In the genomic region with DNA sequence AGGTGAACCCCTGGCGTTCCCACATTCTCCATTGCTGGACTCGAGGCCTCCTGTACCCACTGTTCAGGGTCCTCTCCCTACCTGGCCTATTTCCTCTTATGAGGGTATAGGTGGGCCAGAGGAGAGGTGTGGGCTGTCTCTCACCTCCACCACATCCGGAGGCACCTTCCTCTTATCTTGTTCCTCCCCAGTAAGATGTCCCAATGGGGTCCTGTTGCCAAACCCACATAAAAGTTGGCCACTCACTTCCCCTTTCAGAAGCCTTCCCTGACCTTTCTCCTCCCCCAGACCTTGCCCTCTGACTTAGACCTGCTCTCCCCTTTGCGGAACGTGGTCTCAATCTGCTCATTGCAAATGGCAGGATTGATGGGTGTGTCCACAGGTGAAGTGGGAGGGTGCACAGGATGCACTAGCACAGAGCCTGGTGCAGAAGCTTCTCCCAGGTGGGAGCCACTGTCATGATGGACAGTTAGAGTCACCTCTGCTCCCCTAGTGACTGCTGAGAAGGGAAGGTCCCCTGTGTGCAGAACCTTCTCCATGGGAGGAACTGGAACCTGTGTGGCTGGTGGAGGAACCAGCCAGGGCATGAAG, we compare ENCODE assay signal across 23 cellular contexts. TPM values are rescaled to one million over a fixed set of nuclear protein-coding genes. Genes with fewer than 3 reads are reported as not detected.
DNase-seq lines count a peak whose midpoint lies in the region; ATAC-seq and TF ChIP-seq lines count a peak whose summit lies in the region.
"Had no signal": no experiment of that assay in that cellular context is flagged by ENCODE, and none has a peak within 500 bp of the region (broad histone marks: within the 10 kb centered on the region; RNA-seq: fewer than 3 reads in every experiment).

No MANE protein-coding gene starts in this region.

- TF ChIP-seq CTCF in lower lobe of right lung (IDR thresholded peaks at IDR 0.05), result no peak

- H3K4me3 Mint-ChIP-seq in stimulated activated naive CD8-positive, alpha-beta T cell treated with anti-CD3 and anti-CD28 coated beads, Interleukin-15, amount 100 ng/mL, for 72 hours, result no peak overlapping the region
- H3K4me3 Mint-ChIP-seq: activated T-cell treated with anti-CD3 and anti-CD28 coated beads, Interleukin-2, amount 50 U/mL, for 4 hours; brain; CD8-positive, alpha-beta memory T cell had no signal

- peaks cover 6% of the 10 kb centered on the region for H3K4me1 Mint-ChIP-seq in stimulated activated naive CD8-positive, alpha-beta T cell treated with anti-CD3 and anti-CD28 coated beads, Interleukin-15, amount 100 ng/mL, for 72 hours
- H3K4me1 Mint-ChIP-seq: brain had no signal

- ATAC-seq in stimulated activated naive CD8-positive, alpha-beta T cell treated with anti-CD3 and anti-CD28 coated beads, Interleukin-15, Interleukin-2, amounts not matched to agents 100 U/mL and 50 U/mL, for 24 hours, result peak; percentile 11
- ATAC-seq in stimulated activated naive CD8-positive, alpha-beta T cell treated with anti-CD3 and anti-CD28 coated beads, Interleukin-15, amount 100 ng/mL, for 72 hours, result no peak
- ATAC-seq in lower lobe of right lung (peak; percentile 20 to 25), GM21786 (IDR thresholded peaks at IDR 0.05; ENCODE audit: unreplicated experiment) (no peak), HG02759 (IDR thresholded peaks at IDR 0.05; ENCODE audit: unreplicated experiment) (no peak)
- ATAC-seq: activated T-cell treated with anti-CD3 and anti-CD28 coated beads, Interleukin-2, amount 50 U/mL, for 4 hours had no signal

- no peaks in the 10 kb centered on the region for H3K9me3 ChIP-seq in lower lobe of right lung
- H3K9me3 ChIP-seq: SJCRH30 had no signal

- peak overlapping the region in 1 of 2 donors; percentile 6 for H3K27ac Mint-ChIP-seq in stimulated activated naive CD8-positive, alpha-beta T cell treated with anti-CD3 and anti-CD28 coated beads, Interleukin-15, amount 100 ng/mL, for 72 hours
- H3K27ac Mint-ChIP-seq: activated naive CD4-positive, alpha-beta T cell treated with anti-CD3 and anti-CD28 coated beads, Interleukin-2, amount 50 U/mL, for 72 hours; brain; CD8-positive, alpha-beta memory T cell had no signal

- DNase-seq in stimulated activated naive CD8-positive, alpha-beta T cell treated with anti-CD3 and anti-CD28 coated beads, Interleukin-15, Interleukin-2, amounts not matched to agents 100 U/mL and 50 U/mL, for 24 hours, result no peak
- DNase-seq in stimulated activated naive CD8-positive, alpha-beta T cell treated with anti-CD3 and anti-CD28 coated beads, Interleukin-15, amount 100 ng/mL, for 72 hours, result no peak
- DNase-seq in SKM-1 treated with dmso at 0.1 percent for 144 hours (lab: John Stamatoyannopoulos, UW; ENCODE audit: unreplicated experiment), result peak; percentile 97
- DNase-seq in lower lobe of right lung, result no peak
- no peak for DNase-seq in SHP77 treated with DMSO at 0.1 percent for 48 hours (lab: John Stamatoyannopoulos, UW)
- DNase-seq in T-helper 1 cell, result no peak
- DNase-seq: activated T-cell treated with anti-CD3 and anti-CD28 coated beads, Interleukin-2, amount 50 U/mL, for 4 hours; CD8-positive, alpha-beta memory T cell; HCEC 1CT; mesenchymal stem cell; NCI-H146; NCI-H226; NK-92 treated with Interleukin-12 subunit alpha and Interleukin-12 subunit beta, amount 100 ng/mL, for 24 hours; SJCRH30; stimulated activated naive CD4-positive, alpha-beta T cell; T-helper 9 cell had no signal

- H3K27me3 Mint-ChIP-seq in stimulated activated naive CD8-positive, alpha-beta T cell treated with anti-CD3 and anti-CD28 coated beads, Interleukin-15, amount 100 ng/mL, for 72 hours, result no peaks in the 10 kb centered on the region

- no peaks in the 10 kb centered on the region for H3K4me1 ChIP-seq in lower lobe of right lung
- H3K4me1 ChIP-seq: SJCRH30 had no signal

- intact Hi-C loops in lower lobe of right lung (cut with DNase I), result no loop called here

- no peaks in the 10 kb centered on the region for H3K9me3 Mint-ChIP-seq in stimulated activated naive CD8-positive, alpha-beta T cell treated with anti-CD3 and anti-CD28 coated beads, Interleukin-15, amount 100 ng/mL, for 72 hours
- H3K9me3 Mint-ChIP-seq: activated naive CD4-positive, alpha-beta T cell treated with anti-CD3 and anti-CD28 coated beads, Interleukin-2, amount 50 U/mL, for 72 hours; activated T-cell treated with anti-CD3 and anti-CD28 coated beads, Interleukin-2, amount 50 U/mL, for 4 hours; CD8-positive, alpha-beta memory T cell had no signal

- peaks cover 4% of the 10 kb centered on the region for H3K27me3 ChIP-seq in lower lobe of right lung (ENCODE audit: low read depth)

- no peak overlapping the region for H3K4me3 ChIP-seq in lower lobe of right lung
- H3K4me3 ChIP-seq: SJCRH30 had no signal

- no peak overlapping the region for H3K27ac ChIP-seq in lower lobe of right lung
- H3K27ac ChIP-seq: SJCRH30 had no signal

- no peaks in the 10 kb centered on the region for H3K36me3 ChIP-seq in lower lobe of right lung
- H3K36me3 ChIP-seq: SJCRH30 had no signal

RNA-seq across cellular contexts. Expression of gene CYP4F3, which starts 1.3 kb away (rescaled TPM):
- total RNA-seq in lower lobe of right lung, result 2.8 TPM
- total RNA-seq: Daoy, epithelial cell of proximal tubule, SJCRH30 had no signal

RNA-seq across cellular contexts. Expression of gene CYP4F8, which starts 27.0 kb away (rescaled TPM):
- total RNA-seq in lower lobe of right lung, result not detected
- total RNA-seq: activated naive CD4-positive, alpha-beta T cell treated with anti-CD3 and anti-CD28 coated beads, Interleukin-2, amount 50 U/mL, for 72 hours; activated T-cell treated with anti-CD3 and anti-CD28 coated beads, Interleukin-2, amount 50 U/mL, for 4 hours; CD8-positive, alpha-beta memory T cell; Daoy; epithelial cell of proximal tubule; pulmonary artery endothelial cell; SJCRH30 had no signal

RNA-seq across cellular contexts. Expression of gene CYP4F12, which starts 30.9 kb away (rescaled TPM):
- 4.5 TPM for total RNA-seq in lower lobe of right lung
- total RNA-seq: activated T-cell treated with anti-CD3 and anti-CD28 coated beads, Interleukin-2, amount 50 U/mL, for 4 hours; epithelial cell of proximal tubule; pulmonary artery endothelial cell; SJCRH30 had no signal

Comparison
In these comparisons a context has a peak if more than half of its experiments do, and no peak if none do; other contexts are left out.
1. ATAC-seq: peak in stimulated activated naive CD8-positive, alpha-beta T cell treated with anti-CD3 and anti-CD28 coated beads, Interleukin-15, Interleukin-2, amounts not matched to agents 100 U/mL and 50 U/mL, for 24 hours (single experiment) and lower lobe of right lung (2 of 2); none in stimulated activated naive CD8-positive, alpha-beta T cell treated with anti-CD3 and anti-CD28 coated beads, Interleukin-15, amount 100 ng/mL, for 72 hours (single experiment), GM21786 (single experiment) and HG02759 (single experiment).